Comparison of ENCODE assay signal across 28 cellular contexts in the genomic region with DNA sequence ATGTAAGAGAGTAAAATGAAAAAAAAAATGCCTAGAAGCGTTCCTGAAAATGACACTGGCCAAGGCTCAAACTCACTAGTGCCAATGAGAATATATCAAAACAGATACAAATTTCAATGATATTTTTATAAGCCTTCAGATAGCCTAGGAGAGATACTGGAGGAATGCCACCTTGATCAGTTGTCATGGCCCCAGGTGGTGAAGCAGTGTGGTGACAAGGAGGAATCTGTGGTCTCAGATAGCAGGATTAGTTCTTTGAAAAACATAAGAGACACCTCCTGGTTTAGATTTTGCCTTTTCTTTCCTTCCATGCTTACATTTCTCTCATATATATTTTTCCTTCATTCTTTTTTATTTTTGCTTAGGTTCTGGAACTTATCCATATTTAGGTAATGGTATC.
"Had no signal": no experiment of that assay in that cellular context is flagged by ENCODE, and none has a peak within 500 bp of the region (broad histone marks: within the 10 kb centered on the region; RNA-seq: fewer than 3 reads in every experiment).

No MANE protein-coding gene starts in this region.

- H3K27ac ChIP-seq: dorsolateral prefrontal cortex, epithelial cell of prostate, gastrocnemius medialis, neural progenitor cell, parathyroid adenoma, suprapubic skin, vagina had no signal

- H3K4me3 Mint-ChIP-seq: memory B cell; naive thymus-derived CD4-positive, alpha-beta T cell; nephron; neural progenitor cell; stimulated activated naive CD8-positive, alpha-beta T cell treated with anti-CD3 and anti-CD28 coated beads, Interleukin-15, amount 100 ng/mL, for 72 hours had no signal

- H3K36me3 ChIP-seq: gastrocnemius medialis, neural progenitor cell, suprapubic skin, vagina had no signal

- H3K9ac ChIP-seq: neural progenitor cell, parathyroid adenoma had no signal

- H3K4me1 ChIP-seq: gastrocnemius medialis, neural progenitor cell, parathyroid adenoma, suprapubic skin, vagina had no signal

- H3K27me3 ChIP-seq: dorsolateral prefrontal cortex, gastrocnemius medialis, neural progenitor cell, suprapubic skin, vagina had no signal

- FAIRE-seq: colon, islet of Langerhans, small intestine had no signal

- H3K4me2 ChIP-seq: neural progenitor cell had no signal

- H3K4me3 ChIP-seq: dorsolateral prefrontal cortex, gastrocnemius medialis, lung, neural progenitor cell, suprapubic skin, vagina had no signal

- H3K4me1 Mint-ChIP-seq: memory B cell; naive thymus-derived CD4-positive, alpha-beta T cell; nephron; neural progenitor cell; stimulated activated naive CD8-positive, alpha-beta T cell treated with anti-CD3 and anti-CD28 coated beads, Interleukin-15, amount 100 ng/mL, for 72 hours had no signal

- DNase-seq: dorsolateral prefrontal cortex; effector CD4-positive, alpha-beta T cell; gastrocnemius medialis; head of caudate nucleus; hippocampal formation; left colon; midbrain; naive thymus-derived CD4-positive, alpha-beta T cell; small intestine; stimulated activated CD4-positive, alpha-beta T cell treated with anti-CD3 and anti-CD28 coated beads, Interleukin-12 subunit alpha, Interleukin-12 subunit beta, amount 100 ng/mL, for 4 hours; stimulated activated CD4-positive, alpha-beta T cell treated with anti-CD3 and anti-CD28 coated beads, Interleukin-1b, Interleukin-23, amount 100 ng/mL, for 48 hours; stimulated activated CD4-positive, alpha-beta T cell treated with anti-CD3 and anti-CD28 coated beads, Interleukin-4, amount 100 ng/mL, for 1 hour; stimulated activated CD8-positive, alpha-beta memory T cell treated with anti-CD3 and anti-CD28 coated beads, Interleukin-4, amount 100 ng/mL, for 48 hours; stimulated activated naive CD4-positive, alpha-beta T cell; stimulated activated naive CD8-positive, alpha-beta T cell treated with anti-CD3 and anti-CD28 coated beads, Interleukin-15, amount 100 ng/mL, for 72 hours; trophoblast cell had no signal

- H3K27ac Mint-ChIP-seq: memory B cell; naive thymus-derived CD4-positive, alpha-beta T cell; nephron; neural progenitor cell; progenitor cell of endocrine pancreas; stimulated activated naive CD8-positive, alpha-beta T cell treated with anti-CD3 and anti-CD28 coated beads, Interleukin-15, amount 100 ng/mL, for 72 hours had no signal

- H3K9me3 ChIP-seq: gastrocnemius medialis, suprapubic skin, vagina had no signal

- H3K36me3 Mint-ChIP-seq: memory B cell; naive thymus-derived CD4-positive, alpha-beta T cell; neural progenitor cell had no signal

- H2AFZ ChIP-seq: parathyroid adenoma had no signal

- H3K79me2 ChIP-seq: parathyroid adenoma had no signal

- H3K9me3 Mint-ChIP-seq: nephron; neural progenitor cell; stimulated activated naive CD8-positive, alpha-beta T cell treated with anti-CD3 and anti-CD28 coated beads, Interleukin-15, amount 100 ng/mL, for 72 hours had no signal

- ATAC-seq: esophagus mucosa; gastrocnemius medialis; left colon; naive thymus-derived CD4-positive, alpha-beta T cell; stimulated activated naive CD8-positive, alpha-beta T cell treated with anti-CD3 and anti-CD28 coated beads, Interleukin-15, amount 100 ng/mL, for 72 hours had no signal

- H3K27me3 Mint-ChIP-seq: memory B cell; stimulated activated naive CD8-positive, alpha-beta T cell treated with anti-CD3 and anti-CD28 coated beads, Interleukin-15, amount 100 ng/mL, for 72 hours had no signal
